Comparison of ENCODE assay signal across 10 cellular contexts in genomic region chr6:143746202-143747119, GRCh38.
DNase-seq lines count a peak whose midpoint lies in the region; ATAC-seq and TF ChIP-seq lines count a peak whose summit lies in the region.
"Had no signal": no experiment of that assay in that cellular context is flagged by ENCODE, and none has a peak within 500 bp of the region (broad histone marks: within the 10 kb centered on the region; RNA-seq: fewer than 3 reads in every experiment).

No MANE protein-coding gene starts in this region.

- no peaks in the 10 kb centered on the region for H3K9me3 ChIP-seq in lower lobe of right lung
- no peaks in the 10 kb centered on the region for H3K9me3 ChIP-seq in thoracic aorta
- no peaks in the 10 kb centered on the region for H3K9me3 ChIP-seq in OCI-LY7 (ENCODE audit: low read length)

- H3K27me3 ChIP-seq in lower lobe of right lung (ENCODE audit: low read depth) (no peaks in the 10 kb centered on the region), thoracic aorta (replicated peaks; ENCODE audit: insufficient read depth) (no peaks in the 10 kb centered on the region)

- CTCF ChIA-PET in OCI-LY7 (lab: Charles Lee; ENCODE audit: unreplicated experiment): no interaction called here

- intact Hi-C loops in lower lobe of right lung (cut with DNase I) (no loop called here), OCI-LY7 (cut with micrococcal nuclease; ENCODE audit: unreplicated experiment) (no loop called here)

- no peaks in the 10 kb centered on the region for H4K20me1 ChIP-seq in OCI-LY7 (ENCODE audit: insufficient read depth, low read length)

- DNase-seq in chondrocyte (ENCODE audit: low spot score): no peak
- DNase-seq in lower lobe of right lung: no peak
- DNase-seq in thoracic aorta (ENCODE audit: low spot score): no peak
- DNase-seq in omental fat pad (ENCODE audit: low spot score): no peak
- DNase-seq in Kasumi-1 (lab: John Stamatoyannopoulos, UW): no peak
- DNase-seq in OCI-LY7 (ENCODE audit: low spot score): no peak
- DNase-seq: activated B cell treated with CpG ODN at 0.5 μM for 24 hours; activated naive CD4-positive, alpha-beta T cell treated with Interleukin-2 at 50 U/mL for 16 hours; stimulated activated CD4-positive, alpha-beta T cell treated with anti-CD3 and anti-CD28 coated beads, Interleukin-4, amount 100 ng/mL, for 1 hour had no signal

- H3K4me1 ChIP-seq in lower lobe of right lung (peaks cover 57% of the 10 kb centered on the region), thoracic aorta (ENCODE audit: control insufficient read depth in 1 of 2, low read depth in 2 of 2) (peaks cover 27 to 71% of the 10 kb centered on the region in 2 donors), OCI-LY7 (ENCODE audit: insufficient read depth, low read length, poor library complexity, severe bottlenecking) (no peaks in the 10 kb centered on the region)

- peak overlapping the region; percentile 26 for H3K4me3 ChIP-seq in lower lobe of right lung
- peak overlapping the region; percentile 37 for H3K4me3 ChIP-seq in thoracic aorta
- no peak overlapping the region for H3K4me3 ChIP-seq in OCI-LY7 (ENCODE audit: low read depth, low read length, poor library complexity, severe bottlenecking)

- no peak overlapping the region for H2AFZ ChIP-seq in OCI-LY7 (ENCODE audit: low read length)

- H3K36me3 ChIP-seq in lower lobe of right lung (no peaks in the 10 kb centered on the region), thoracic aorta (no peaks in the 10 kb centered on the region), OCI-LY7 (ENCODE audit: insufficient read depth, low read length) (no peaks in the 10 kb centered on the region)

- no peaks in the 10 kb centered on the region for H3K27me3 Mint-ChIP-seq in chondrocyte (ENCODE audit: low read depth)
- H3K27me3 Mint-ChIP-seq: activated B cell treated with CpG ODN at 0.5 μM for 24 hours had no signal

- TF ChIP-seq CTCF in chondrocyte (IDR thresholded peaks at IDR 0.05) (no peak), lower lobe of right lung (IDR thresholded peaks at IDR 0.05) (no peak), thoracic aorta (IDR thresholded peaks at IDR 0.05) (no peak), omental fat pad (IDR thresholded peaks at IDR 0.05) (no peak), OCI-LY7 (conservative IDR thresholded peaks at IDR 0.05; ENCODE audit: low read length) (no peak)

- peak; percentile 96 for TF ChIP-seq EP300 in Ishikawa (IDR thresholded peaks at IDR 0.05; ENCODE audit: borderline replicate concordance)

- peak overlapping the region; percentile 71 for H3K27ac ChIP-seq in lower lobe of right lung
- peak overlapping the region; percentile 79 to 87 for H3K27ac ChIP-seq in thoracic aorta
- H3K27ac ChIP-seq in OCI-LY7 (ENCODE audit: low read depth, low read length, poor library complexity, severe bottlenecking): no peak overlapping the region

- no peak overlapping the region for H3K4me2 ChIP-seq in OCI-LY7 (ENCODE audit: low read length)

- TF ChIP-seq RAD21 in Ishikawa (IDR thresholded peaks at IDR 0.05; ENCODE audit: low read depth): peak; percentile 18; the same call in 1 of the 2 replicates

- POLR2A ChIA-PET in OCI-LY7 (lab: Charles Lee): interaction anchor here (0.6 to 1.0 kb wide), 3 partner anchors 7 to 319 kb away, joined by 3 to 4 read pairs (median 3); no protein-coding TSS in a partner anchor

- H3K79me2 ChIP-seq in OCI-LY7 (ENCODE audit: insufficient read depth, low read depth, low read length): no peaks in the 10 kb centered on the region

- H3K36me3 Mint-ChIP-seq in chondrocyte (ENCODE audit: low read depth): no peaks in the 10 kb centered on the region

- peak overlapping the region; percentile 91 for H3K27ac Mint-ChIP-seq in chondrocyte (ENCODE audit: unreplicated experiment)
- H3K27ac Mint-ChIP-seq: activated B cell treated with CpG ODN at 0.5 μM for 24 hours had no signal

- ATAC-seq in lower lobe of right lung: no peak
- no peak for ATAC-seq in thoracic aorta (ENCODE audit: insufficient number of reproducible peaks, low FRiP score, low read depth)
- no peak for ATAC-seq in omental fat pad (ENCODE audit: low FRiP score)

- H3K9me3 Mint-ChIP-seq in chondrocyte (ENCODE audit: low read depth): no peaks in the 10 kb centered on the region
- H3K9me3 Mint-ChIP-seq: activated B cell treated with CpG ODN at 0.5 μM for 24 hours had no signal

- no TSS peak for BruUV-seq in OCI-LY7 (replicated peaks; lab: Mats Ljungman, UMichigan)

- H3K4me3 Mint-ChIP-seq in chondrocyte (ENCODE audit: unreplicated experiment): no peak overlapping the region
- H3K4me3 Mint-ChIP-seq: activated B cell treated with CpG ODN at 0.5 μM for 24 hours had no signal

- H3K4me1 Mint-ChIP-seq in chondrocyte (ENCODE audit: low read depth): peaks cover 72% of the 10 kb centered on the region
- H3K4me1 Mint-ChIP-seq: activated B cell treated with CpG ODN at 0.5 μM for 24 hours had no signal

- H3K9me2 ChIP-seq in OCI-LY7 (ENCODE audit: insufficient read depth, low read length): no peaks in the 10 kb centered on the region

TF ChIP-seq in Ishikawa, 13 proteins besides CTCF, POLR2A, EP300 and RAD21:
- TF ChIP-seq NFIC (IDR thresholded peaks at IDR 0.05) (peak; percentile 84), CREB1 (IDR thresholded peaks at IDR 0.05; ENCODE audit: low read depth) (no peak), USF1 (IDR thresholded peaks at IDR 0.05) (no peak), TEAD4 (IDR thresholded peaks at IDR 0.05) (peak; percentile 78), REST (IDR thresholded peaks at IDR 0.05; ENCODE audit: low read depth) (no peak), MAX (IDR thresholded peaks at IDR 0.05) (no peak), YY1 (IDR thresholded peaks at IDR 0.05; ENCODE audit: low read depth) (peak; percentile 73), ZBTB7A (IDR thresholded peaks at IDR 0.05; ENCODE audit: low read depth) (no peak; the same call in 1 of the 2 replicates), TAF1 (IDR thresholded peaks at IDR 0.05; ENCODE audit: low read depth) (no peak), TCF12 (IDR thresholded peaks at IDR 0.05; ENCODE audit: low read depth) (peak; percentile 97), FOXM1 (IDR thresholded peaks at IDR 0.05; ENCODE audit: borderline replicate concordance, low read depth) (peak; percentile 84), EGR1 (IDR thresholded peaks at IDR 0.05) (no peak), CEBPB (IDR thresholded peaks at IDR 0.05) (no peak)
TF ChIP-seq in Ishikawa: peak in this region for 5.
